ENCODE assay signal across 15 cellular contexts in genomic region chr1:184379111-184379752, GRCh38. TPM values are rescaled to one million over a fixed set of nuclear protein-coding genes. Genes with fewer than 3 reads are reported as not detected.
DNase-seq lines count a peak whose midpoint lies in the region; ATAC-seq, FAIRE-seq and TF ChIP-seq lines count a peak whose summit lies in the region.
"Had no signal": no experiment of that assay in that cellular context is flagged by ENCODE, and none has a peak within 500 bp of the region (broad histone marks: within the 10 kb centered on the region; RNA-seq: fewer than 3 reads in every experiment).

No MANE protein-coding gene starts in this region.

- H2BK120ac ChIP-seq in H1 (replicated peaks; ENCODE audit: low read depth, low read length): no peak overlapping the region

- H3K14ac ChIP-seq in H1 (ENCODE audit: insufficient read length): no peak overlapping the region

- H3K36me3 ChIP-seq in H1 (ENCODE audit: control insufficient read depth in 2 of 4, insufficient read depth in 4 of 4, low read length in 3 of 4) (no peaks in the 10 kb centered on the region), lower lobe of right lung (no peaks in the 10 kb centered on the region)

- no peak overlapping the region for H3K18ac ChIP-seq in H1 (ENCODE audit: extremely low read depth, low read length)

- TF ChIP-seq CTCF in GM12873 (IDR thresholded peaks at IDR 0.05; ENCODE audit: insufficient read depth, low read depth, low read length, missing control alignments) (peak; percentile 17), H1 (IDR thresholded peaks at IDR 0.05; ENCODE audit: control extremely low read depth in 1 of 3, insufficient read depth in 1 of 3, low read depth in 1 of 3, low read length in 3 of 3) (peak in 2 of 3 experiments; percentile 47 to 64; a peak in 2 of 4 replicates), lower lobe of right lung (IDR thresholded peaks at IDR 0.05) (no peak), omental fat pad (IDR thresholded peaks at IDR 0.05) (no peak)

- CTCF ChIA-PET in H1 (lab: Charles Lee; ENCODE audit: partially characterized antibody): interaction anchor here (0.6 to 5.4 kb wide), 31 partner anchors 10 to 312 kb away, joined by 3 to 36 read pairs (median 4); no protein-coding TSS in a partner anchor

- TF ChIP-seq EP300 in H1 (IDR thresholded peaks at IDR 0.05; ENCODE audit: borderline replicate concordance in 1 of 2, low read depth in 2 of 2, low read length in 2 of 2): no peak

- H2AK5ac ChIP-seq in H1 (ENCODE audit: low read depth, low read length): no peak overlapping the region

- 69% methylated on average over 6 of the region's 6 CpGs; no CpG with 5 or more reads in 1 of the 2 experiments for WGBS in H1 (ENCODE audit: extremely low coverage in 1 of 2, insufficient coverage in 1 of 2, insufficient read length in 1 of 2, insufficient replicate concordance in 2 of 2, low coverage in 1 of 2, low lambda C conversion rate in 2 of 2, missing lambda C conversion rate in 1 of 2), 2 experiments

- H3K27me3 ChIP-seq in H1 (replicated peaks in 1 of 4; ENCODE audit: control insufficient read depth in 3 of 4, extremely low read depth in 1 of 4, insufficient read depth in 3 of 4, low read length in 3 of 4): no peaks in the 10 kb centered on the region
- no peaks in the 10 kb centered on the region for H3K27me3 ChIP-seq in lower lobe of right lung (ENCODE audit: low read depth)

- no peaks in the 10 kb centered on the region for H3K79me1 ChIP-seq in H1 (ENCODE audit: low read depth, low read length)

- peak; percentile 38 to 64 for ATAC-seq in lower lobe of right lung
- no peak for ATAC-seq in omental fat pad (ENCODE audit: low FRiP score)
- ATAC-seq in GM18868 (IDR thresholded peaks at IDR 0.05; ENCODE audit: unreplicated experiment): no peak
- ATAC-seq: T-helper 17 cell had no signal

- H3K4me2 ChIP-seq in H1 (ENCODE audit: insufficient read depth in 1 of 2, low read depth in 2 of 2, low read length in 2 of 2): no peak overlapping the region
- H3K4me2 ChIP-seq: KMS-11 had no signal

- H4K5ac ChIP-seq in H1 (ENCODE audit: insufficient read length, low read depth, low read length): no peak overlapping the region

- H3K23me2 ChIP-seq in H1 (ENCODE audit: low read depth, low read length): no peaks in the 10 kb centered on the region

- no peaks in the 10 kb centered on the region for H4K20me1 ChIP-seq in H1 (replicated peaks in 1 of 2; ENCODE audit: control insufficient read depth in 1 of 2, insufficient read depth in 2 of 2, low read length in 2 of 2)

- H3K9me3 ChIP-seq in H1 (ENCODE audit: insufficient read depth in 2 of 2, low read depth in 1 of 2, low read length in 1 of 2) (no peaks in the 10 kb centered on the region), lower lobe of right lung (no peaks in the 10 kb centered on the region)

- H3K4me1 ChIP-seq in H1 (replicated peaks in 1 of 4; ENCODE audit: control insufficient read depth in 3 of 4, insufficient read depth in 4 of 4, low read length in 3 of 4) (peaks cover 0 to 10% (median 5%) of the 10 kb centered on the region in 4 experiments; a peak in 6 of 7 replicates), lower lobe of right lung (no peaks in the 10 kb centered on the region)

- no peak overlapping the region for H3K4ac ChIP-seq in H1 (replicated peaks; ENCODE audit: insufficient read length, low read depth, low read length)

- no peak overlapping the region for H2BK15ac ChIP-seq in H1 (ENCODE audit: low read length)

- no peak for TF ChIP-seq POLR2A in H1 (IDR thresholded peaks at IDR 0.05; ENCODE audit: control extremely low read depth in 1 of 2, low read depth in 2 of 2, low read length in 2 of 2)

- no peak overlapping the region for H3K23ac ChIP-seq in H1 (ENCODE audit: insufficient read length)

- no peak overlapping the region for H2AFZ ChIP-seq in H1 (ENCODE audit: low read length)

- no peak overlapping the region for H3K9ac ChIP-seq in H1 (replicated peaks in 1 of 4; ENCODE audit: extremely low read depth in 1 of 4, low read depth in 3 of 4, low read length in 3 of 4)
- H3K9ac ChIP-seq: KMS-11 had no signal

- no peaks in the 10 kb centered on the region for H3K79me2 ChIP-seq in H1 (ENCODE audit: control insufficient read depth in 1 of 2, insufficient read depth in 2 of 2, low read length in 2 of 2)

- no peak for FAIRE-seq in H1 (lab: Jason Lieb, UNC)

- POLR2A ChIA-PET in H1 (lab: Charles Lee; ENCODE audit: partially characterized antibody): interaction anchor here (1.2 kb wide), 1 partner anchor 327 kb away, joined by 3 read pairs; no protein-coding TSS in a partner anchor

- H3K56ac ChIP-seq in H1 (replicated peaks; ENCODE audit: insufficient read length, low read depth, low read length): no peak overlapping the region

- TF ChIP-seq RAD21 in H1 (IDR thresholded peaks at IDR 0.05 in 1 of 2, conservative IDR thresholded peaks at IDR 0.05 in 1 of 2; ENCODE audit: low read depth in 2 of 2, low read length in 2 of 2): peak; percentile 65 to 74

- H2BK12ac ChIP-seq in H1 (ENCODE audit: low read depth, low read length): no peak overlapping the region

- H3K4me3 ChIP-seq in H1 (ENCODE audit: extremely low read depth in 1 of 4, insufficient read depth in 2 of 4, low read depth in 3 of 4, low read length in 4 of 4) (no peak overlapping the region), lower lobe of right lung (no peak overlapping the region)
- H3K4me3 ChIP-seq: dorsolateral prefrontal cortex had no signal

- intact Hi-C loops in lower lobe of right lung (cut with DNase I): no loop called here

- H3K27ac ChIP-seq in H1 (ENCODE audit: low read depth, low read length): no peak overlapping the region
- no peak overlapping the region for H3K27ac ChIP-seq in lower lobe of right lung
- H3K27ac ChIP-seq: dorsolateral prefrontal cortex, KMS-11 had no signal

- DNase-seq in NCI-H82 (lab: John Stamatoyannopoulos, UW): peak; percentile 72
- no peak for DNase-seq in H1 (ENCODE audit: low read depth in 1 of 2, low spot score in 2 of 2)
- no peak for DNase-seq in lower lobe of right lung
- DNase-seq in omental fat pad (ENCODE audit: low spot score): no peak
- no peak for DNase-seq in activated gamma-delta T cell (lab: John Stamatoyannopoulos, UW)
- no peak for DNase-seq in ureter (ENCODE audit: low spot score)
- DNase-seq: activated naive CD8-positive, alpha-beta T cell treated with anti-CD3 and anti-CD28 coated beads for 36 hours; DMS79 treated with DMSO at 0.1 percent for 48 hours; dorsolateral prefrontal cortex; naive B cell; NCI-H345; T-helper 17 cell had no signal

- H4K91ac ChIP-seq in H1 (replicated peaks; ENCODE audit: insufficient read length, low read length): no peak overlapping the region

- no peak overlapping the region for H2BK5ac ChIP-seq in H1 (ENCODE audit: low read depth, low read length)

- H4K8ac ChIP-seq in H1 (ENCODE audit: extremely low read depth, insufficient read depth, low read length): no peak overlapping the region

- no peak overlapping the region for H2BK20ac ChIP-seq in H1 (ENCODE audit: low read length)

TF ChIP-seq in H1, 55 proteins besides CTCF, POLR2A, EP300 and RAD21:
- 0 out of 2 replicates have a peak, but pooled peaks have one; percentile 24 for TF ChIP-seq EGR1 (IDR thresholded peaks at IDR 0.05; ENCODE audit: borderline replicate concordance, low read depth, low read length)
- TF ChIP-seq HDAC6 (IDR thresholded peaks at IDR 0.05; ENCODE audit: low read depth, low read length): no peak

RNA-seq across cellular contexts. Expression of gene C1orf21, which starts 7.6 kb away (rescaled TPM):
- total RNA-seq in H1 (2021; fragmentation: NEBNext Ultra II Directional; extraction: Animal tissue kit (Norgen Biotek cat#: 25700)): 49.9 and 51.0 TPM in 2 replicates
- 6.8 and 16.6 TPM in 2 replicates for polyA plus RNA-seq in H1 (2011; rRNA removed)
- 19.0 TPM for polyA plus RNA-seq in H1 (2011; cell fraction: cytosol; rRNA removed)
- 7.3 TPM for polyA plus RNA-seq in H1 (2011; cell fraction: nucleus; rRNA removed)
- 18.5 to 48.8 TPM (median 20.0 TPM) in 4 replicates for polyA plus RNA-seq in H1 (2012, experiment 1 of 2)
- polyA plus RNA-seq in H1 (2012, experiment 2 of 2): 18.8 TPM
- polyA plus RNA-seq in H1 (2013, experiment 1 of 2): 19.4 TPM
- polyA plus RNA-seq in H1 (2013, experiment 2 of 2): 20.5 TPM
- polyA minus RNA-seq in H1 (2011; rRNA and poly(A)+ RNA removed): 11.8 and 12.2 TPM in 2 replicates
- 5.5 TPM for polyA minus RNA-seq in H1 (2011; cell fraction: cytosol; rRNA and poly(A)+ RNA removed)
- polyA minus RNA-seq in H1 (2011; cell fraction: nucleus; rRNA and poly(A)+ RNA removed): 14.9 TPM
- total RNA-seq in lower lobe of right lung: 70.8 TPM
- total RNA-seq in omental fat pad: 10 to 100 TPM; 24.0 to 43.0 (median 40.3) TPM
- 83.6 TPM for total RNA-seq in ureter

Comparison
In these comparisons a context has a peak if more than half of its experiments do, and no peak if none do; other contexts are left out.
1. CTCF ChIP-seq: peak in GM12873 (single experiment) and H1 (2 of 3); none in lower lobe of right lung (single experiment) and omental fat pad (0 of 3).
2. ATAC-seq: peak in lower lobe of right lung (2 of 2); none in omental fat pad (single experiment) and GM18868 (single experiment).